ENCODE assay signal across 8 cellular contexts in genomic region chr14:55556929-55557623, GRCh38. TPM values are rescaled to one million over a fixed set of nuclear protein-coding genes. Genes with fewer than 3 reads are reported as not detected.
DNase-seq lines count a peak whose midpoint lies in the region; ATAC-seq and TF ChIP-seq lines count a peak whose summit lies in the region.

No MANE protein-coding gene starts in this region.

- TF ChIP-seq CTCF in MM.1S (IDR thresholded peaks at IDR 0.05; ENCODE audit: low read length): no peak

- intact Hi-C loops in left ventricle myocardium superior (cut with micrococcal nuclease): no loop called here

- H3K9me2 ChIP-seq in MM.1S (replicated peaks; ENCODE audit: insufficient read depth, low read length): no peaks in the 10 kb centered on the region

- no peaks in the 10 kb centered on the region for H3K9me3 ChIP-seq in MM.1S (replicated peaks; ENCODE audit: insufficient read depth, low read length)

- DNase-seq in SW480 (ENCODE audit: low spot score) (peak; percentile 79), left ventricle myocardium superior (peak; percentile 91), stromal cell of bone marrow (ENCODE audit: low read depth) (peak; percentile 82), Kasumi-1 (lab: John Stamatoyannopoulos, UW) (no peak), MM.1S (no peak)
- no peak for DNase-seq in activated CD4-positive, alpha-beta T cell treated with anti-CD3 and anti-CD28 coated beads for 1 hour

- peak; percentile 92; the same call in 1 of the 2 replicates for TF ChIP-seq EP300 in Ishikawa (IDR thresholded peaks at IDR 0.05; ENCODE audit: borderline replicate concordance)

- H3K36me3 ChIP-seq in MM.1S (replicated peaks; ENCODE audit: insufficient read depth, low read length): no peaks in the 10 kb centered on the region

- no peaks in the 10 kb centered on the region for H3K27me3 ChIP-seq in MM.1S (replicated peaks; ENCODE audit: insufficient read depth, low read length)

- no peaks in the 10 kb centered on the region for H3K79me2 ChIP-seq in MM.1S (ENCODE audit: low read length)

- no peak overlapping the region for H3K4me3 ChIP-seq in MM.1S (ENCODE audit: low read length)

- H3K27ac ChIP-seq in MM.1S (ENCODE audit: low read length): no peak overlapping the region

- no peak overlapping the region for H2AFZ ChIP-seq in MM.1S (ENCODE audit: low read length)

- no peak overlapping the region for H3K9ac ChIP-seq in MM.1S (ENCODE audit: low read length)

- no peaks in the 10 kb centered on the region for H3K4me1 ChIP-seq in MM.1S (ENCODE audit: low read length)

- H4K20me1 ChIP-seq in MM.1S (ENCODE audit: insufficient read depth, low read length): no peaks in the 10 kb centered on the region

- H3F3A ChIP-seq in MM.1S (ENCODE audit: insufficient read depth, low read length): no peaks in the 10 kb centered on the region

- ATAC-seq in left ventricle myocardium superior (peak; percentile 99), HG03045 (IDR thresholded peaks at IDR 0.05; ENCODE audit: unreplicated experiment) (no peak)

- peak; percentile 22; the same call in 1 of the 2 replicates for TF ChIP-seq RAD21 in Ishikawa (IDR thresholded peaks at IDR 0.05; ENCODE audit: low read depth)

- no peak overlapping the region for H3K4me2 ChIP-seq in MM.1S (ENCODE audit: low read depth, low read length)

TF ChIP-seq in Ishikawa, 13 proteins besides CTCF, POLR2A, EP300 and RAD21:
- peak; percentile 63 for TF ChIP-seq CEBPB (IDR thresholded peaks at IDR 0.05)
- no peak for TF ChIP-seq TAF1 (IDR thresholded peaks at IDR 0.05; ENCODE audit: low read depth)
- TF ChIP-seq CREB1 (IDR thresholded peaks at IDR 0.05; ENCODE audit: low read depth): no peak
- no peak for TF ChIP-seq ZBTB7A (IDR thresholded peaks at IDR 0.05; ENCODE audit: low read depth)
- 0 out of 2 replicates have a peak, but pooled peaks have one; percentile 18 for TF ChIP-seq YY1 (IDR thresholded peaks at IDR 0.05; ENCODE audit: low read depth)
- TF ChIP-seq TCF12 (IDR thresholded peaks at IDR 0.05; ENCODE audit: low read depth): peak; percentile 95
- TF ChIP-seq FOXM1 (IDR thresholded peaks at IDR 0.05; ENCODE audit: borderline replicate concordance, low read depth): peak; percentile 75
- TF ChIP-seq EGR1 (IDR thresholded peaks at IDR 0.05): no peak
- peak; percentile 100 for TF ChIP-seq NFIC (IDR thresholded peaks at IDR 0.05)
- TF ChIP-seq USF1 (IDR thresholded peaks at IDR 0.05): peak; percentile 83
- TF ChIP-seq, protein P1, sequence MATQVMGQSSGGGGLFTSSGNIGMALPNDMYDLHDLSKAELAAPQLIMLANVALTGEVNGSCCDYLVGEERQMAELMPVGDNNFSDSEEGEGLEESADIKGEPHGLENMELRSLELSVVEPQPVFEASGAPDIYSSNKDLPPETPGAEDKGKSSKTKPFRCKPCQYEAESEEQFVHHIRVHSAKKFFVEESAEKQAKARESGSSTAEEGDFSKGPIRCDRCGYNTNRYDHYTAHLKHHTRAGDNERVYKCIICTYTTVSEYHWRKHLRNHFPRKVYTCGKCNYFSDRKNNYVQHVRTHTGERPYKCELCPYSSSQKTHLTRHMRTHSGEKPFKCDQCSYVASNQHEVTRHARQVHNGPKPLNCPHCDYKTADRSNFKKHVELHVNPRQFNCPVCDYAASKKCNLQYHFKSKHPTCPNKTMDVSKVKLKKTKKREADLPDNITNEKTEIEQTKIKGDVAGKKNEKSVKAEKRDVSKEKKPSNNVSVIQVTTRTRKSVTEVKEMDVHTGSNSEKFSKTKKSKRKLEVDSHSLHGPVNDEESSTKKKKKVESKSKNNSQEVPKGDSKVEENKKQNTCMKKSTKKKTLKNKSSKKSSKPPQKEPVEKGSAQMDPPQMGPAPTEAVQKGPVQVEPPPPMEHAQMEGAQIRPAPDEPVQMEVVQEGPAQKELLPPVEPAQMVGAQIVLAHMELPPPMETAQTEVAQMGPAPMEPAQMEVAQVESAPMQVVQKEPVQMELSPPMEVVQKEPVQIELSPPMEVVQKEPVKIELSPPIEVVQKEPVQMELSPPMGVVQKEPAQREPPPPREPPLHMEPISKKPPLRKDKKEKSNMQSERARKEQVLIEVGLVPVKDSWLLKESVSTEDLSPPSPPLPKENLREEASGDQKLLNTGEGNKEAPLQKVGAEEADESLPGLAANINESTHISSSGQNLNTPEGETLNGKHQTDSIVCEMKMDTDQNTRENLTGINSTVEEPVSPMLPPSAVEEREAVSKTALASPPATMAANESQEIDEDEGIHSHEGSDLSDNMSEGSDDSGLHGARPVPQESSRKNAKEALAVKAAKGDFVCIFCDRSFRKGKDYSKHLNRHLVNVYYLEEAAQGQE (IDR thresholded peaks at IDR 0.05; ENCODE audit: low read depth): peak; percentile 72
- peak; percentile 99 for TF ChIP-seq TEAD4 (IDR thresholded peaks at IDR 0.05)
- peak; percentile 85 for TF ChIP-seq MAX (IDR thresholded peaks at IDR 0.05)

RNA-seq across cellular contexts. Expression of gene KTN1, which starts 22.9 kb away (rescaled TPM):
- 290 TPM for total RNA-seq in left ventricle myocardium superior

Comparison
In these comparisons a context has a peak if more than half of its experiments do, and no peak if none do; other contexts are left out.
1. DNase-seq: peak in SW480 (single experiment), left ventricle myocardium superior (single experiment) and stromal cell of bone marrow (single experiment); none in Kasumi-1 (0 of 2), MM.1S (single experiment) and activated CD4-positive, alpha-beta T cell treated with anti-CD3 and anti-CD28 coated beads for 1 hour (single experiment).